Comparison of ENCODE assay signal across 33 cellular contexts in the genomic region with DNA sequence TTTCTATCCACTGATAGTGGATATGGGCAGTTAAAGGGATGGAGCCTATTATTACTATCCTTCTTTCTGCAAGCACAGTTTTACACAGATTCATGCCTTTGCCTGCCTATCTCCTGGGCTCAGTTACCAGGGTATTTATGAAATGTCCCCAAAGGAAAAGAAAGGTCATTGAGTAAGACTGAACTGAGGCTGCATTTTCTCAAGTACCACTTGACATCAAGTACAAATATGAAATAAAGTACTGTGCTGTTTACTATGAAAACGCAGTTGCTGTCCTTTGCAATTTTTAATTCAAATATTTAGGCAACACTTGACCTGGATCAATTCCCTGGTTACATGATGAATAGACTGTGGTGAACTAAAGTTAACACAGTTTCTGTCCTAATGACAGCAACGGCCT. TPM values are rescaled to one million over a fixed set of nuclear protein-coding genes. Genes with fewer than 3 reads are reported as not detected.
"Had no signal": no experiment of that assay in that cellular context is flagged by ENCODE, and none has a peak within 500 bp of the region (broad histone marks: within the 10 kb centered on the region; RNA-seq: fewer than 3 reads in every experiment).

No MANE protein-coding gene starts in this region.

- H3K27ac ChIP-seq: left ventricle myocardium inferior, ovary, right atrium auricular region, right lobe of liver, stomach, testis, thyroid gland, transverse colon, upper lobe of left lung, vagina had no signal

- H3K36me3 ChIP-seq: left ventricle myocardium inferior, ovary, right atrium auricular region, right lobe of liver, stomach, thyroid gland, transverse colon, upper lobe of left lung, vagina had no signal

- ATAC-seq: left colon; mucosa of descending colon; naive thymus-derived CD4-positive, alpha-beta T cell; natural killer cell treated with Interleukin-12 subunit alpha and Interleukin-12 subunit beta and Interleukin-15 and Interleukin-18, amount 100 ng/mL, for 72 hours; right lobe of liver; stimulated activated naive B cell treated with anti-CD40 and anti-IgM and Interleukin-4, amounts not matched to agents 10 μg/mL and 1 μg/mL and 100 μg/mL, for 72 hours; stimulated activated naive CD8-positive, alpha-beta T cell treated with anti-CD3 and anti-CD28 coated beads, Interleukin-15, Interleukin-2, amounts not matched to agents 100 U/mL and 50 U/mL, for 24 hours had no signal

- H3K4me3 ChIP-seq: left ventricle myocardium inferior, mucosa of descending colon, ovary, right atrium auricular region, right lobe of liver, smooth muscle cell, stomach, testis, thyroid gland, transverse colon, upper lobe of left lung, vagina had no signal

- H3K27me3 Mint-ChIP-seq: memory B cell; naive thymus-derived CD4-positive, alpha-beta T cell; progenitor cell of endocrine pancreas; stimulated activated naive B cell treated with anti-CD40 and anti-IgM and Interleukin-4, amounts not matched to agents 10 μg/mL and 1 μg/mL and 100 μg/mL, for 72 hours had no signal

- H3K27ac Mint-ChIP-seq: memory B cell; naive thymus-derived CD4-positive, alpha-beta T cell; natural killer cell treated with Interleukin-12 subunit alpha and Interleukin-12 subunit beta and Interleukin-15 and Interleukin-18, amount 100 ng/mL, for 72 hours; progenitor cell of endocrine pancreas; stimulated activated naive B cell treated with anti-CD40 and anti-IgM and Interleukin-4, amounts not matched to agents 10 μg/mL and 1 μg/mL and 100 μg/mL, for 72 hours had no signal

- H3K4me1 Mint-ChIP-seq: naive thymus-derived CD4-positive, alpha-beta T cell; stimulated activated naive B cell treated with anti-CD40 and anti-IgM and Interleukin-4, amounts not matched to agents 10 μg/mL and 1 μg/mL and 100 μg/mL, for 72 hours had no signal

- H3K4me1 ChIP-seq: left ventricle myocardium inferior, right atrium auricular region, right lobe of liver, stomach, testis, thyroid gland, transverse colon, upper lobe of left lung, vagina had no signal

- H3K4me3 Mint-ChIP-seq: memory B cell; naive thymus-derived CD4-positive, alpha-beta T cell; natural killer cell treated with Interleukin-12 subunit alpha and Interleukin-12 subunit beta and Interleukin-15 and Interleukin-18, amount 100 ng/mL, for 72 hours; stimulated activated naive B cell treated with anti-CD40 and anti-IgM and Interleukin-4, amounts not matched to agents 10 μg/mL and 1 μg/mL and 100 μg/mL, for 72 hours had no signal

- DNase-seq: kidney; left colon; left ventricle myocardium inferior; midbrain; mucosa of descending colon; naive thymus-derived CD4-positive, alpha-beta T cell; ovary; right lobe of liver; stimulated activated CD4-positive, alpha-beta T cell treated with anti-CD3 and anti-CD28 coated beads, Interleukin-2, amount 100 ng/mL, for 24 hours; stimulated activated CD4-positive, alpha-beta T cell treated with anti-CD3 and anti-CD28 coated beads, Interleukin-4, amount 100 ng/mL, for 1 hour; stimulated activated naive B cell treated with anti-CD40 and anti-IgM and Interleukin-4, amounts not matched to agents 10 μg/mL and 1 μg/mL and 100 μg/mL, for 72 hours; stimulated activated naive CD8-positive, alpha-beta T cell treated with anti-CD3 and anti-CD28 coated beads, Interleukin-15, Interleukin-2, amounts not matched to agents 100 U/mL and 50 U/mL, for 24 hours; stomach; testis; thyroid gland; transverse colon; upper lobe of left lung had no signal

- H3K9me3 ChIP-seq: left ventricle myocardium inferior, mucosa of descending colon, ovary, right atrium auricular region, right lobe of liver, stomach, testis, thyroid gland, transverse colon, upper lobe of left lung, vagina had no signal

- H3K27me3 ChIP-seq: ovary, right atrium auricular region, right lobe of liver, stomach, testis, thyroid gland, transverse colon, upper lobe of left lung, vagina had no signal

- H3K36me3 Mint-ChIP-seq: memory B cell; naive thymus-derived CD4-positive, alpha-beta T cell; natural killer cell treated with Interleukin-12 subunit alpha and Interleukin-12 subunit beta and Interleukin-15 and Interleukin-18, amount 100 ng/mL, for 72 hours; stimulated activated naive B cell treated with anti-CD40 and anti-IgM and Interleukin-4, amounts not matched to agents 10 μg/mL and 1 μg/mL and 100 μg/mL, for 72 hours had no signal

- H3K9me3 Mint-ChIP-seq: memory B cell; stimulated activated naive B cell treated with anti-CD40 and anti-IgM and Interleukin-4, amounts not matched to agents 10 μg/mL and 1 μg/mL and 100 μg/mL, for 72 hours had no signal

RNA-seq across cellular contexts. Expression of gene SPANXN4, which starts 23.5 kb away (rescaled TPM):
- total RNA-seq: kidney; left colon; left ventricle myocardium inferior; lower leg skin; lung microvascular endothelial cell; mesenteric fat pad; mucosa of descending colon; myocyte; naive thymus-derived CD4-positive, alpha-beta T cell; natural killer cell treated with Interleukin-12 subunit alpha and Interleukin-12 subunit beta and Interleukin-15 and Interleukin-18, amount 100 ng/mL, for 72 hours; omental fat pad; ovary; progenitor cell of endocrine pancreas; pulmonary artery endothelial cell; renal cortical epithelial cell; right atrium auricular region; right lobe of liver; skeletal muscle tissue; smooth muscle cell; stomach; thyroid gland; transverse colon; upper lobe of left lung; urinary bladder; vagina had no signal
- polyA plus RNA-seq: naive thymus-derived CD4-positive, alpha-beta T cell; neural cell; ovary; smooth muscle cell; stomach; urinary bladder had no signal
